In the genomic region with DNA sequence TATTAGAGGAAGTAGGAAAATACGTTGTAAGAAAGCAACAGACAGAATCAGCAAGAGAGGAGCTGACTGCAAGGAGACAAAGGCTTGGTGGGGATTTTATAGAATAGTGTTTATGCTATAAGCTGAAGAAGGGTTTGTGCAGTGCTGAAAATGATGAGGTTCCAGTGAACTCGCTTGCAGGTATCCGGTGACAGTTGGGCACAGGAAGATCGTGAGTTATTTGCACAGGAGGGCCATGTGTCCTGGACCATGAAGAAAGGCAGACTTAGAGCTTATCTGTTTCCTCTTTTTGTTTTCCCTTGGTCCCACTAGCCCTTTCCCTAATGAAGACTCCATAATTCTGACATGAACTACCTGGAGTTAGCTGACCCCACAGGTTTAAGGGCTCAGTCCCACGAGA, we compare ENCODE assay signal across 18 cellular contexts.
"Had no signal": no experiment of that assay in that cellular context is flagged by ENCODE, and none has a peak within 500 bp of the region (broad histone marks: within the 10 kb centered on the region; RNA-seq: fewer than 3 reads in every experiment).

No MANE protein-coding gene starts in this region.

- H3K27ac ChIP-seq: foreskin keratinocyte, hepatocyte, parathyroid adenoma, spleen, testis, tibial nerve, upper lobe of right lung had no signal

- H3K4me3 ChIP-seq: hepatocyte, prostate gland, spleen, testis, tibial nerve, upper lobe of right lung had no signal

- H3K79me2 ChIP-seq: hepatocyte, parathyroid adenoma had no signal

- H2AFZ ChIP-seq: hepatocyte, parathyroid adenoma had no signal

- H3K9ac ChIP-seq: parathyroid adenoma had no signal

- H3K27ac Mint-ChIP-seq: natural killer cell; stimulated activated memory B cell treated with anti-CD40 and anti-IgM and Interleukin-4, amounts not matched to agents 10 μg/mL and 1 μg/mL and 100 μg/mL, for 72 hours; stimulated activated naive CD8-positive, alpha-beta T cell treated with anti-CD3 and anti-CD28 coated beads, Interleukin-15, amount 100 ng/mL, for 72 hours had no signal

- H3K9me3 ChIP-seq: prostate gland, spleen, testis, tibial nerve, upper lobe of right lung had no signal

- H3K36me3 Mint-ChIP-seq: natural killer cell; stimulated activated memory B cell treated with anti-CD40 and anti-IgM and Interleukin-4, amounts not matched to agents 10 μg/mL and 1 μg/mL and 100 μg/mL, for 72 hours had no signal

- H3K4me2 ChIP-seq: hepatocyte had no signal

- H3K9me3 Mint-ChIP-seq: natural killer cell; stimulated activated memory B cell treated with anti-CD40 and anti-IgM and Interleukin-4, amounts not matched to agents 10 μg/mL and 1 μg/mL and 100 μg/mL, for 72 hours; stimulated activated naive CD8-positive, alpha-beta T cell treated with anti-CD3 and anti-CD28 coated beads, Interleukin-15, amount 100 ng/mL, for 72 hours had no signal

- H3K36me3 ChIP-seq: prostate gland, spleen, tibial nerve, upper lobe of right lung had no signal

- H3K4me1 ChIP-seq: foreskin keratinocyte, parathyroid adenoma, testis, tibial nerve, upper lobe of right lung had no signal

- H3K27me3 ChIP-seq: hepatocyte, testis, tibial nerve, upper lobe of right lung had no signal

- H3K4me3 Mint-ChIP-seq: natural killer cell; stimulated activated memory B cell treated with anti-CD40 and anti-IgM and Interleukin-4, amounts not matched to agents 10 μg/mL and 1 μg/mL and 100 μg/mL, for 72 hours; stimulated activated naive CD8-positive, alpha-beta T cell treated with anti-CD3 and anti-CD28 coated beads, Interleukin-15, amount 100 ng/mL, for 72 hours had no signal

- DNase-seq: effector memory CD4-positive, alpha-beta T cell; foreskin keratinocyte; head of caudate nucleus; left colon; mammary epithelial cell; natural killer cell; spleen; stimulated activated CD4-positive, alpha-beta T cell treated with anti-CD3 and anti-CD28 coated beads, Interleukin-15, amount 100 ng/mL, for 24 hours; stimulated activated CD4-positive, alpha-beta T cell treated with anti-CD3 and anti-CD28 coated beads, Interleukin-1b, Interleukin-23, amount 100 ng/mL, for 48 hours; stimulated activated CD4-positive, alpha-beta T cell treated with anti-CD3 and anti-CD28 coated beads, Interleukin-4, amount 100 ng/mL, for 24 hours; stimulated activated naive CD8-positive, alpha-beta T cell treated with anti-CD3 and anti-CD28 coated beads, Interleukin-15, amount 100 ng/mL, for 72 hours; testis; upper lobe of right lung had no signal
